ENCODE assay signal across 11 cellular contexts in genomic region chrX:143437439-143437838, GRCh38.
A peak's percentile ranks its signal among the peaks of the same experiment; 100 is the strongest.
DNase-seq lines count a peak whose midpoint lies in the region; ATAC-seq and TF ChIP-seq lines count a peak whose summit lies in the region.
"Had no signal": no experiment of that assay in that cellular context is flagged by ENCODE, and none has a peak within 500 bp of the region (broad histone marks: within the 10 kb centered on the region; RNA-seq: fewer than 3 reads in every experiment).

No MANE protein-coding gene starts in this region.

- H3K36me3 ChIP-seq in body of pancreas (replicated peaks in 1 of 2; ENCODE audit: insufficient read depth in 1 of 2, low read depth in 2 of 2) (no peaks in the 10 kb centered on the region), psoas muscle (ENCODE audit: insufficient read depth in 1 of 2, low read depth in 1 of 2) (no peaks in the 10 kb centered on the region)

- CTCF ChIA-PET in WTC11 (lab: Charles Lee), result no interaction called here

- H3K9me3 ChIP-seq in body of pancreas (no peaks in the 10 kb centered on the region), psoas muscle (no peaks in the 10 kb centered on the region)

- peaks cover 45% of the 10 kb centered on the region for H3K9me3 Mint-ChIP-seq in WTC11

- no peak overlapping the region for H3K27ac Mint-ChIP-seq in WTC11
- H3K27ac Mint-ChIP-seq: activated B cell treated with CpG ODN at 0.5 μM for 24 hours, immature natural killer cell had no signal

- no peak overlapping the region for H3K4me3 Mint-ChIP-seq in WTC11
- H3K4me3 Mint-ChIP-seq: activated B cell treated with CpG ODN at 0.5 μM for 24 hours, immature natural killer cell had no signal

- no peaks in the 10 kb centered on the region for H3K4me1 ChIP-seq in body of pancreas
- H3K4me1 ChIP-seq in psoas muscle, result no peaks in the 10 kb centered on the region

- no peak overlapping the region for H3K4me3 ChIP-seq in body of pancreas
- no peak overlapping the region for H3K4me3 ChIP-seq in psoas muscle

- 8 to 21% methylated on average over 7 of the region's 7 CpGs for WGBS in body of pancreas, 2 donors
- WGBS in psoas muscle, 3 donors, result 12 to 16% (median 14%) methylated on average over 7 of the region's 7 CpGs

- ATAC-seq in body of pancreas (no peak), psoas muscle (peak in 3 of 4 donors; percentile 59 to 65 (median 64)), WTC11 (no peak), GM21381 (IDR thresholded peaks at IDR 0.05; ENCODE audit: unreplicated experiment) (no peak)

- intact Hi-C loops in body of pancreas (cut with DNase I) (no loop called here), psoas muscle (cut with DNase I) (no loop called here)

- H3K4me1 Mint-ChIP-seq in WTC11, result no peaks in the 10 kb centered on the region
- H3K4me1 Mint-ChIP-seq: activated B cell treated with CpG ODN at 0.5 μM for 24 hours, immature natural killer cell had no signal

- TF ChIP-seq CTCF in body of pancreas (IDR thresholded peaks at IDR 0.05), result peak in 4 of 7 experiments; percentile 24 to 46 (median 26)
- TF ChIP-seq CTCF in psoas muscle (IDR thresholded peaks at IDR 0.05), result peak; percentile 50
- no peak for TF ChIP-seq CTCF in WTC11 (IDR thresholded peaks at IDR 0.05)

- TF ChIP-seq POLR2A in body of pancreas (IDR thresholded peaks at IDR 0.05), result no peak

- H3K27me3 ChIP-seq in body of pancreas (no peaks in the 10 kb centered on the region), psoas muscle (ENCODE audit: insufficient read depth in 3 of 3, low read length in 2 of 3) (no peaks in the 10 kb centered on the region)

- H3K27me3 Mint-ChIP-seq in WTC11 (ENCODE audit: low read depth), result no peaks in the 10 kb centered on the region; the same call in 1 of the 2 replicates
- H3K27me3 Mint-ChIP-seq: activated B cell treated with CpG ODN at 0.5 μM for 24 hours had no signal

- POLR2A ChIA-PET in WTC11 (lab: Charles Lee), result no interaction called here

- H3K27ac ChIP-seq in body of pancreas (no peak overlapping the region), psoas muscle (no peak overlapping the region)

- DNase-seq in NCI-H2196 (lab: John Stamatoyannopoulos, UW; ENCODE audit: unreplicated experiment) (peak; percentile 0), NCI-H2196 treated with DMSO at 0.1 percent for 48 hours (lab: John Stamatoyannopoulos, UW; ENCODE audit: unreplicated experiment) (no peak), NCI-H1694 treated with DMSO at 0.1 percent for 48 hours (lab: John Stamatoyannopoulos, UW) (peak; percentile 49), body of pancreas (no peak), psoas muscle (no peak), GOT3 (lab: John Stamatoyannopoulos, UW) (no peak), WTC11 (ENCODE audit: low spot score) (no peak)
- DNase-seq: activated B cell treated with CpG ODN at 0.5 μM for 24 hours, cerebellar nuclear complex, immature natural killer cell had no signal

- peaks cover 15% of the 10 kb centered on the region for H3K36me3 Mint-ChIP-seq in WTC11
- H3K36me3 Mint-ChIP-seq: immature natural killer cell had no signal

TF ChIP-seq in WTC11, 78 proteins besides CTCF, POLR2A, EP300 and RAD21:
- no peak for TF ChIP-seq ZBTB43 (CRISPR knock-in tag; IDR thresholded peaks at IDR 0.05)
- no peak for TF ChIP-seq IRF1 (CRISPR knock-in tag; IDR thresholded peaks at IDR 0.05)

Comparison
In these comparisons a context has a peak if more than half of its experiments do, and no peak if none do; other contexts are left out.
1. DNase-seq: peak in NCI-H2196 (single experiment) and NCI-H1694 treated with DMSO at 0.1 percent for 48 hours (single experiment); none in NCI-H2196 treated with DMSO at 0.1 percent for 48 hours (single experiment), body of pancreas (0 of 4), psoas muscle (0 of 2), GOT3 (single experiment) and WTC11 (single experiment).
2. ATAC-seq: peak in psoas muscle (3 of 4); none in body of pancreas (single experiment), WTC11 (single experiment) and GM21381 (single experiment).